In genomic region chr2:144165599-144166250, GRCh38 we compare ENCODE assay signal across 26 cellular contexts.
"Had no signal": no experiment of that assay in that cellular context is flagged by ENCODE, and none has a peak within 500 bp of the region (broad histone marks: within the 10 kb centered on the region; RNA-seq: fewer than 3 reads in every experiment).

No MANE protein-coding gene starts in this region.

- FAIRE-seq: RCC 7860, TTC549 had no signal

- H3K9me3 Mint-ChIP-seq: activated CD4-positive, alpha-beta T cell treated with anti-CD3 and anti-CD28 coated beads, Interleukin-2, amount 10 ng/mL, durations not matched to agents 7 days and 5 days; activated naive CD4-positive, alpha-beta T cell treated with anti-CD3 and anti-CD28 coated beads, Interleukin-2, amount 50 U/mL, for 24 hours; activated naive CD8-positive, alpha-beta T cell treated with anti-CD3 and anti-CD28 coated beads, Interleukin-2, amount 10 ng/mL, durations not matched to agents 7 days and 5 days; activated T-cell treated with anti-CD3 and anti-CD28 coated beads, Interleukin-2, amount 50 U/mL, for 24 hours; activated T-helper 2 cell treated with anti-CD3 and anti-CD28 coated beads, Interferon-gamma antibody, Interleukin-2, Interleukin-4, amounts not matched to agents 10 μg/mL and 5 μg/mL and 100 μg/mL, durations not matched to agents 14 hours and 24 hours and 36 hours; T-helper 1 cell treated with Interleukin-12 subunit alpha and Interleukin-12 subunit beta and Interleukin-4 antibody, amounts not matched to agents 30 μg/mL and 1 μg/mL, for 36 hours; T-helper 2 cell treated with Interferon-gamma antibody and Interleukin-4, amounts not matched to agents 5 μg/mL and 100 μg/mL, for 36 hours had no signal

- H3K4me3 ChIP-seq: ascending aorta, PC-9 had no signal

- H3K27ac ChIP-seq: ascending aorta, PC-9 had no signal

- H3K4me3 Mint-ChIP-seq: activated CD4-positive, alpha-beta T cell treated with anti-CD3 and anti-CD28 coated beads for 36 hours; activated CD4-positive, alpha-beta T cell treated with anti-CD3 and anti-CD28 coated beads, Interleukin-2, amount 10 ng/mL, durations not matched to agents 7 days and 5 days; activated CD8-positive, alpha-beta T cell treated with anti-CD3 and anti-CD28 coated beads, Interleukin-2, amount 10 ng/mL, durations not matched to agents 7 days and 5 days; activated naive CD4-positive, alpha-beta T cell treated with anti-CD3 and anti-CD28 coated beads, Interleukin-2, amount 50 U/mL, for 24 hours; activated naive CD8-positive, alpha-beta T cell treated with anti-CD3 and anti-CD28 coated beads, Interleukin-2, amount 10 ng/mL, durations not matched to agents 7 days and 5 days; activated T-cell treated with anti-CD3 and anti-CD28 coated beads, Interleukin-2, amount 50 U/mL, for 24 hours; T-helper 1 cell treated with Interleukin-12 subunit alpha and Interleukin-12 subunit beta and Interleukin-4 antibody, amounts not matched to agents 30 μg/mL and 1 μg/mL, for 36 hours; T-helper 2 cell treated with Interferon-gamma antibody and Interleukin-4, amounts not matched to agents 5 μg/mL and 100 μg/mL, for 36 hours had no signal

- H3K36me3 Mint-ChIP-seq: activated naive CD4-positive, alpha-beta T cell treated with anti-CD3 and anti-CD28 coated beads, Interleukin-2, amount 50 U/mL, for 24 hours; activated naive CD8-positive, alpha-beta T cell treated with anti-CD3 and anti-CD28 coated beads, Interleukin-2, amount 10 ng/mL, durations not matched to agents 7 days and 5 days had no signal

- H3K27me3 ChIP-seq: ascending aorta had no signal

- H3K27ac Mint-ChIP-seq: activated CD4-positive, alpha-beta T cell treated with anti-CD3 and anti-CD28 coated beads for 36 hours; activated CD4-positive, alpha-beta T cell treated with anti-CD3 and anti-CD28 coated beads, Interleukin-2, amount 10 ng/mL, durations not matched to agents 7 days and 5 days; activated CD8-positive, alpha-beta T cell treated with anti-CD3 and anti-CD28 coated beads, Interleukin-2, amount 10 ng/mL, durations not matched to agents 7 days and 5 days; activated naive CD4-positive, alpha-beta T cell treated with anti-CD3 and anti-CD28 coated beads, Interleukin-2, amount 50 U/mL, for 24 hours; activated naive CD8-positive, alpha-beta T cell treated with anti-CD3 and anti-CD28 coated beads, Interleukin-2, amount 10 ng/mL, durations not matched to agents 7 days and 5 days; activated T-cell treated with anti-CD3 and anti-CD28 coated beads, Interleukin-2, amount 50 U/mL, for 24 hours; activated T-helper 2 cell treated with anti-CD3 and anti-CD28 coated beads, Interferon-gamma antibody, Interleukin-2, Interleukin-4, amounts not matched to agents 10 μg/mL and 5 μg/mL and 100 μg/mL, durations not matched to agents 14 hours and 24 hours and 36 hours; T-helper 1 cell treated with Interleukin-12 subunit alpha and Interleukin-12 subunit beta and Interleukin-4 antibody, amounts not matched to agents 30 μg/mL and 1 μg/mL, for 36 hours; T-helper 2 cell treated with Interferon-gamma antibody and Interleukin-4, amounts not matched to agents 5 μg/mL and 100 μg/mL, for 36 hours had no signal

- H3K27me3 Mint-ChIP-seq: activated CD4-positive, alpha-beta T cell treated with anti-CD3 and anti-CD28 coated beads for 36 hours; activated CD4-positive, alpha-beta T cell treated with anti-CD3 and anti-CD28 coated beads, Interleukin-2, amount 10 ng/mL, durations not matched to agents 7 days and 5 days; activated naive CD4-positive, alpha-beta T cell treated with anti-CD3 and anti-CD28 coated beads, Interleukin-2, amount 50 U/mL, for 24 hours; activated naive CD8-positive, alpha-beta T cell treated with anti-CD3 and anti-CD28 coated beads, Interleukin-2, amount 10 ng/mL, durations not matched to agents 7 days and 5 days; activated T-cell treated with anti-CD3 and anti-CD28 coated beads, Interleukin-2, amount 50 U/mL, for 24 hours had no signal

- H3K4me1 Mint-ChIP-seq: activated CD4-positive, alpha-beta T cell treated with anti-CD3 and anti-CD28 coated beads for 36 hours; activated CD4-positive, alpha-beta T cell treated with anti-CD3 and anti-CD28 coated beads, Interleukin-2, amount 10 ng/mL, durations not matched to agents 7 days and 5 days; activated naive CD4-positive, alpha-beta T cell treated with anti-CD3 and anti-CD28 coated beads, Interleukin-2, amount 50 U/mL, for 24 hours had no signal

- DNase-seq: activated CD4-positive, alpha-beta T cell treated with anti-CD3 and anti-CD28 coated beads for 36 hours; activated CD4-positive, alpha-beta T cell treated with anti-CD3 and anti-CD28 coated beads, Interleukin-2, amount 10 ng/mL, durations not matched to agents 7 days and 5 days; activated CD4-positive, alpha-beta T cell treated with anti-CD3 and anti-CD28 coated beads, Interleukin-2, amount 50 U/mL, for 48 hours; activated CD8-positive, alpha-beta T cell treated with anti-CD3 and anti-CD28 coated beads, Interleukin-2, amount 10 ng/mL, durations not matched to agents 7 days and 5 days; activated gamma-delta T cell; activated naive CD4-positive, alpha-beta T cell treated with Interleukin-2 at 50 U/mL for 16 hours; activated naive CD8-positive, alpha-beta T cell treated with anti-CD3 and anti-CD28 coated beads, Interleukin-2, amount 10 ng/mL, durations not matched to agents 7 days and 5 days; activated T-cell treated with anti-CD3 and anti-CD28 coated beads, Interleukin-2, amount 50 U/mL, for 24 hours; amygdala; caudate nucleus; cerebellar nuclear complex; NCI-H1092 treated with DMSO at 0.1 percent for 48 hours; NCI-H1417; NCI-H146; NCI-H187 treated with DMSO at 0.1 percent for 48 hours; NCI-H345; NCI-H524 treated with DMSO at 0.1 percent for 48 hours; PC-9; Right ventricle myocardium superior had no signal

- H3K36me3 ChIP-seq: ascending aorta had no signal
